ENCODE assay signal across 8 cellular contexts in genomic region chr10:7789390-7789789, GRCh38. TPM values are rescaled to one million over a fixed set of nuclear protein-coding genes. Genes with fewer than 3 reads are reported as not detected.
DNase-seq lines count a peak whose midpoint lies in the region; ATAC-seq and TF ChIP-seq lines count a peak whose summit lies in the region.

No MANE protein-coding gene starts in this region.

- POLR2A ChIA-PET in HEK293 (lab: Yijun Ruan, JAX): interaction anchor here (0.7 to 2.9 kb wide), 4 partner anchors 11 to 175 kb away, joined by 3 to 19 read pairs (median 5); partner anchors contain the start of gene TAF3

- H3K9ac ChIP-seq in skeletal muscle satellite cell (ENCODE audit: low read depth, low read length): peak overlapping the region; percentile 97

- TF ChIP-seq CTCF in HEK293 (tag by site-specific recombination; IDR thresholded peaks at IDR 0.05) (no peak), foreskin fibroblast (IDR thresholded peaks at IDR 0.05; ENCODE audit: low read depth, low read length) (no peak)

- H3K4me2 ChIP-seq in skeletal muscle satellite cell (ENCODE audit: low read length): peak overlapping the region; percentile 96

- H3K27me3 ChIP-seq in skeletal muscle satellite cell (ENCODE audit: control insufficient read depth, insufficient read depth, low read length): no peaks in the 10 kb centered on the region

- peak; percentile 61 for DNase-seq in RPMI7951 (ENCODE audit: low read depth)
- peak in 1 of 2 donors; percentile 60 for DNase-seq in foreskin fibroblast
- no peak for DNase-seq in KG1 (lab: John Stamatoyannopoulos, UW)

- no peak for ATAC-seq in HG02623 (IDR thresholded peaks at IDR 0.05; ENCODE audit: unreplicated experiment)
- no peak for ATAC-seq in HG02798 (IDR thresholded peaks at IDR 0.05; ENCODE audit: poor library complexity, unreplicated experiment)
- no peak for ATAC-seq in GM18907 (IDR thresholded peaks at IDR 0.05; ENCODE audit: unreplicated experiment)

- CTCF ChIA-PET in HEK293 (lab: Yijun Ruan, JAX): interaction anchor here (0.7 kb wide), 1 partner anchor 188 kb away, joined by 3 read pairs; no protein-coding TSS in a partner anchor

- H3K27ac ChIP-seq in HEK293 (ENCODE audit: extremely low read depth, low read depth, low read length): no peak overlapping the region

- H3K4me1 ChIP-seq in HEK293 (ENCODE audit: control insufficient read depth, insufficient read depth, low read length): peaks cover 6% of the 10 kb centered on the region; the same call in 1 of the 2 replicates
- peaks cover 40% of the 10 kb centered on the region for H3K4me1 ChIP-seq in skeletal muscle satellite cell (ENCODE audit: control insufficient read depth, insufficient read depth, low read length)

- H3K36me3 ChIP-seq in HEK293 (ENCODE audit: control insufficient read depth in 2 of 2, insufficient read depth in 1 of 2, low read length in 2 of 2) (peaks cover 7 to 34% of the 10 kb centered on the region in 2 experiments; a peak in 2 of 3 replicates), skeletal muscle satellite cell (ENCODE audit: insufficient read depth, low read length) (no peaks in the 10 kb centered on the region)

- H3K4me3 ChIP-seq in HEK293 (ENCODE audit: low read depth, low read length) (peak overlapping the region; percentile 93), foreskin fibroblast (ENCODE audit: low read depth in 1 of 2, low read length in 2 of 2) (peak overlapping the region; percentile 95 to 98), skeletal muscle satellite cell (ENCODE audit: low read length) (peak overlapping the region; percentile 93)

- H3K9me3 ChIP-seq in HEK293 (ENCODE audit: control insufficient read depth, insufficient read depth, low read depth, low read length): no peaks in the 10 kb centered on the region
- H3K9me3 ChIP-seq in skeletal muscle satellite cell (replicated peaks; ENCODE audit: low read length): no peaks in the 10 kb centered on the region

TF ChIP-seq in HEK293, 187 proteins besides CTCF, POLR2A, EP300 and RAD21 (continues in another document):
- TF ChIP-seq ZNF292 (tag by site-specific recombination; IDR thresholded peaks at IDR 0.05; ENCODE audit: borderline replicate concordance, low read depth): no peak
- TF ChIP-seq ZIC2 (tag by site-specific recombination; IDR thresholded peaks at IDR 0.05): no peak
- no peak for TF ChIP-seq ZNF121 (tag by site-specific recombination; IDR thresholded peaks at IDR 0.05)
- no peak for TF ChIP-seq ZNF140 (tag by site-specific recombination; IDR thresholded peaks at IDR 0.05)
- TF ChIP-seq, protein P1, sequence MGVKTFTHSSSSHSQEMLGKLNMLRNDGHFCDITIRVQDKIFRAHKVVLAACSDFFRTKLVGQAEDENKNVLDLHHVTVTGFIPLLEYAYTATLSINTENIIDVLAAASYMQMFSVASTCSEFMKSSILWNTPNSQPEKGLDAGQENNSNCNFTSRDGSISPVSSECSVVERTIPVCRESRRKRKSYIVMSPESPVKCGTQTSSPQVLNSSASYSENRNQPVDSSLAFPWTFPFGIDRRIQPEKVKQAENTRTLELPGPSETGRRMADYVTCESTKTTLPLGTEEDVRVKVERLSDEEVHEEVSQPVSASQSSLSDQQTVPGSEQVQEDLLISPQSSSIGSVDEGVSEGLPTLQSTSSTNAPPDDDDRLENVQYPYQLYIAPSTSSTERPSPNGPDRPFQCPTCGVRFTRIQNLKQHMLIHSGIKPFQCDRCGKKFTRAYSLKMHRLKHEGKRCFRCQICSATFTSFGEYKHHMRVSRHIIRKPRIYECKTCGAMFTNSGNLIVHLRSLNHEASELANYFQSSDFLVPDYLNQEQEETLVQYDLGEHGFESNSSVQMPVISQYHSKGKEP (tag by site-specific recombination; IDR thresholded peaks at IDR 0.05): no peak
- no peak for TF ChIP-seq ZNF350 (tag by site-specific recombination; IDR thresholded peaks at IDR 0.05)
- TF ChIP-seq ZNF248 (tag by site-specific recombination; IDR thresholded peaks at IDR 0.05): no peak
- no peak for TF ChIP-seq ZNF16 (tag by site-specific recombination; IDR thresholded peaks at IDR 0.05; ENCODE audit: low read depth)
- no peak for TF ChIP-seq GLIS1 (tag by site-specific recombination; IDR thresholded peaks at IDR 0.05)
- TF ChIP-seq MZF1 (tag by site-specific recombination; IDR thresholded peaks at IDR 0.05; ENCODE audit: borderline replicate concordance): 0 out of 2 replicates have a peak, but pooled peaks have one; percentile 6
- TF ChIP-seq ZNF280C (tag by site-specific recombination; IDR thresholded peaks at IDR 0.05): no peak
- no peak for TF ChIP-seq MEIS1 (CRISPR knock-in tag; IDR thresholded peaks at IDR 0.05; ENCODE audit: borderline replicate concordance)
- no peak for TF ChIP-seq ZNF114 (tag by site-specific recombination; IDR thresholded peaks at IDR 0.05)
- peak; percentile 92 for TF ChIP-seq ZSCAN16 (tag by site-specific recombination; IDR thresholded peaks at IDR 0.05)
- no peak for TF ChIP-seq ZNF416 (tag by site-specific recombination; IDR thresholded peaks at IDR 0.05)
- no peak for TF ChIP-seq PATZ1 (tag by site-specific recombination; IDR thresholded peaks at IDR 0.05)
- TF ChIP-seq, protein P2, sequence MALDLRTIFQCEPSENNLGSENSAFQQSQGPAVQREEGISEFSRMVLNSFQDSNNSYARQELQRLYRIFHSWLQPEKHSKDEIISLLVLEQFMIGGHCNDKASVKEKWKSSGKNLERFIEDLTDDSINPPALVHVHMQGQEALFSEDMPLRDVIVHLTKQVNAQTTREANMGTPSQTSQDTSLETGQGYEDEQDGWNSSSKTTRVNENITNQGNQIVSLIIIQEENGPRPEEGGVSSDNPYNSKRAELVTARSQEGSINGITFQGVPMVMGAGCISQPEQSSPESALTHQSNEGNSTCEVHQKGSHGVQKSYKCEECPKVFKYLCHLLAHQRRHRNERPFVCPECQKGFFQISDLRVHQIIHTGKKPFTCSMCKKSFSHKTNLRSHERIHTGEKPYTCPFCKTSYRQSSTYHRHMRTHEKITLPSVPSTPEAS (tag by site-specific recombination; IDR thresholded peaks at IDR 0.05): no peak

RNA-seq across cellular contexts. Expression of gene ATP5F1C, which starts 1.4 kb away (rescaled TPM):
- total RNA-seq in RPMI7951 (2014; rRNA removed; shearing (Covaris generic)): 525 and 547 TPM in 2 replicates
- 255 and 268 TPM in 2 replicates for total RNA-seq in skeletal muscle satellite cell (2012; rRNA removed)

RNA-seq across cellular contexts. Expression of gene KIN, which starts 1.6 kb away (rescaled TPM):
- total RNA-seq in RPMI7951 (2014; rRNA removed; shearing (Covaris generic)): 19.4 and 27.5 TPM in 2 replicates
- 7.1 and 7.9 TPM in 2 replicates for total RNA-seq in skeletal muscle satellite cell (2012; rRNA removed)

RNA-seq across cellular contexts. Expression of gene TAF3, which starts 28.9 kb away (rescaled TPM):
- 1.6 and 2.5 TPM in 2 replicates for total RNA-seq in RPMI7951 (2014; rRNA removed; shearing (Covaris generic))
- total RNA-seq in skeletal muscle satellite cell (2012; rRNA removed): 2.0 and 2.2 TPM in 2 replicates
